ENCODE assay signal across 19 cellular contexts in genomic region chr1:22281521-22282241, GRCh38.
"Had no signal": no experiment of that assay in that cellular context is flagged by ENCODE, and none has a peak within 500 bp of the region (broad histone marks: within the 10 kb centered on the region; RNA-seq: fewer than 3 reads in every experiment).

No MANE protein-coding gene starts in this region.

- ATAC-seq: heart right ventricle; natural killer cell; stimulated activated naive CD8-positive, alpha-beta T cell treated with anti-CD3 and anti-CD28 coated beads, Interleukin-15, Interleukin-2, amounts not matched to agents 100 U/mL and 50 U/mL, for 24 hours had no signal

- H3K4me1 Mint-ChIP-seq: natural killer cell had no signal

- DNase-seq: activated CD4-positive, alpha-beta T cell treated with anti-CD3 and anti-CD28 coated beads, Interleukin-2, amount 50 U/mL, for 48 hours; activated naive CD4-positive, alpha-beta T cell; activated T-cell treated with anti-CD3 and anti-CD28 coated beads for 4 hours; cerebellar nuclear complex; effector memory CD4-positive, alpha-beta T cell; esophagus squamous epithelium; heart right ventricle; mesenchymal stem cell; natural killer cell; nucleus accumbens; stimulated activated CD4-positive, alpha-beta T cell treated with anti-CD3 and anti-CD28 coated beads, Interleukin-12 subunit alpha, Interleukin-12 subunit beta, amount 100 ng/mL, for 4 hours; stimulated activated CD4-positive, alpha-beta T cell treated with anti-CD3 and anti-CD28 coated beads, Interleukin-1b, Interleukin-23, amount 100 ng/mL, for 48 hours; stimulated activated CD8-positive, alpha-beta memory T cell treated with anti-CD3 and anti-CD28 coated beads, Interleukin-4, amount 100 ng/mL, for 48 hours; stimulated activated naive CD8-positive, alpha-beta T cell treated with anti-CD3 and anti-CD28 coated beads, Interleukin-15, Interleukin-2, amounts not matched to agents 100 U/mL and 50 U/mL, for 24 hours; SW 1271; T-helper 2 cell; transverse colon had no signal

- H3K4me3 Mint-ChIP-seq: dendritic cell treated with granulocyte-macrophage colony-stimulating factor and Interleukin-4, amounts not matched to agents 40 ng/mL and 50 ng/mL, for 4 days; natural killer cell had no signal

- H3K27ac Mint-ChIP-seq: dendritic cell treated with granulocyte-macrophage colony-stimulating factor and Interleukin-4, amounts not matched to agents 40 ng/mL and 50 ng/mL, for 4 days; natural killer cell; progenitor cell of endocrine pancreas had no signal

- H3K36me3 Mint-ChIP-seq: natural killer cell had no signal
